In the genomic region with DNA sequence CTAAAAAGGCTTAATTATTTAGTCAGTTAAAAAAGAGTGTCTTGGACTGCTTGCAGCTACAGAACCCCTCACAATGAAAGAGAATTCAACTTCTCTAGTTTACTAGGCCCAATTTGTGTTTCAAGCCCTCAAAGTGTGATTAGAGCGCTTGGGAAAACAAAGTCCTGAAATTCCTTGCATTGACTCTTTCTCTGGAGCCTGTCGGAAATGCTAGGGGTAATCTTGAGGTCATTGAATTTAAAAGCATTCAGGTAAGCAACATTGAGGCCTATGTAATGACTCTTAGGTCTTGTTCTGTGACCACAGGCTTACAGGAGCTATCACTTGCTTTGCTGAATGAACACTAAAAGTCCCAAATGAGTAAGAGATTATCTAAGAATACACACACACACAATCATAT, we compare ENCODE assay signal across 17 cellular contexts.
"Had no signal": no experiment of that assay in that cellular context is flagged by ENCODE, and none has a peak within 500 bp of the region (broad histone marks: within the 10 kb centered on the region; RNA-seq: fewer than 3 reads in every experiment).

No MANE protein-coding gene starts in this region.

- DNase-seq: activated CD4-positive, alpha-beta memory T cell treated with anti-CD3 and anti-CD28 coated beads, Interleukin-2, amount 10 ng/mL, durations not matched to agents 7 days and 5 days; activated CD4-positive, CD25-positive, alpha-beta regulatory T cell; activated CD8-positive, alpha-beta memory T cell treated with anti-CD3 and anti-CD28 coated beads, Interleukin-2, amount 10 ng/mL, durations not matched to agents 7 days and 5 days; immature natural killer cell; naive thymus-derived CD8-positive, alpha-beta T cell; occipital lobe; stimulated activated CD4-positive, alpha-beta T cell treated with anti-CD3 and anti-CD28 coated beads, Interleukin-12 subunit alpha, Interleukin-12 subunit beta, amount 100 ng/mL, for 4 hours; stimulated activated CD4-positive, alpha-beta T cell treated with anti-CD3 and anti-CD28 coated beads, Interleukin-1b, Interleukin-23, amount 100 ng/mL, for 48 hours; stimulated activated naive CD8-positive, alpha-beta T cell treated with anti-CD3 and anti-CD28 coated beads, Interleukin-15, Interleukin-2, amounts not matched to agents 100 U/mL and 50 U/mL, for 24 hours; T-cell; T-helper 9 cell; tibial artery had no signal

- H3K27ac Mint-ChIP-seq: activated CD4-positive, alpha-beta memory T cell treated with anti-CD3 and anti-CD28 coated beads, Interleukin-2, amount 10 ng/mL, durations not matched to agents 7 days and 5 days; activated CD8-positive, alpha-beta memory T cell treated with anti-CD3 and anti-CD28 coated beads, Interleukin-2, amount 10 ng/mL, durations not matched to agents 7 days and 5 days; activated naive CD8-positive, alpha-beta T cell; immature natural killer cell; naive thymus-derived CD8-positive, alpha-beta T cell; T-cell had no signal

- H3K9me3 Mint-ChIP-seq: activated CD4-positive, alpha-beta memory T cell treated with anti-CD3 and anti-CD28 coated beads, Interleukin-2, amount 10 ng/mL, durations not matched to agents 7 days and 5 days; T-cell had no signal

- H3K9me3 ChIP-seq: right atrium auricular region, tibial artery had no signal

- ATAC-seq: activated CD8-positive, alpha-beta memory T cell treated with anti-CD3 and anti-CD28 coated beads, Interleukin-2, amount 10 ng/mL, durations not matched to agents 7 days and 5 days; naive thymus-derived CD8-positive, alpha-beta T cell; stimulated activated naive CD8-positive, alpha-beta T cell treated with anti-CD3 and anti-CD28 coated beads, Interleukin-15, Interleukin-2, amounts not matched to agents 100 U/mL and 50 U/mL, for 24 hours; T-cell had no signal

- H3K27ac ChIP-seq: cardiac muscle cell, foreskin keratinocyte, right atrium auricular region, tibial artery had no signal

- H3K4me3 ChIP-seq: right atrium auricular region had no signal

- H3K36me3 ChIP-seq: cardiac muscle cell, right atrium auricular region, tibial artery had no signal

- H3K27me3 ChIP-seq: dorsolateral prefrontal cortex, right atrium auricular region, tibial artery had no signal

- H3K4me3 Mint-ChIP-seq: activated CD4-positive, alpha-beta memory T cell treated with anti-CD3 and anti-CD28 coated beads, Interleukin-2, amount 10 ng/mL, durations not matched to agents 7 days and 5 days; activated CD8-positive, alpha-beta memory T cell treated with anti-CD3 and anti-CD28 coated beads, Interleukin-2, amount 10 ng/mL, durations not matched to agents 7 days and 5 days; activated naive CD8-positive, alpha-beta T cell; T-cell had no signal

- H3K36me3 Mint-ChIP-seq: activated CD8-positive, alpha-beta memory T cell treated with anti-CD3 and anti-CD28 coated beads, Interleukin-2, amount 10 ng/mL, durations not matched to agents 7 days and 5 days; activated naive CD8-positive, alpha-beta T cell; immature natural killer cell; T-cell had no signal

- H3K4me1 ChIP-seq: foreskin keratinocyte had no signal
